ENCODE assay signal across 1 cellular context in the genomic region with DNA sequence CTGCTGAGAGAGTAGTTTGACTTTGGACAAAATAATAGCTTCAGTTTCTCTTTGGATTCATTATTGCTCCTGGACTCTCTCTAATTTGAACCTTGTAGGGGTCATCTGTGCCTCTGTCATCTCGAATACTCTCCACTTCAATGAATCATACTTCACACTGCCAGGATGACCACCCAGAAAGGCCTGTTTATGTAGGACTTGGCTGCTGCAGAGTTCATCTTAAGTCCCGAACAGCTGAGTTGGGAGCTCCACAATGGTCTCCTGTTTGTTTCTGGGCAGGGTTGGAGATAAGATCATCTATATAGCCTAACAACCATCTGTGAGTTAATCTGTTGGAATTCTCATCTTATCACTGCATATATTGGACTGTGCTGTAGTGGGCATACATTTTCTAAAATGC.
TF ChIP-seq lines count a peak whose summit lies in the region.

No MANE protein-coding gene starts in this region.

TF ChIP-seq in IMR-90, 13 proteins besides CTCF, POLR2A, EP300 and RAD21:
- no peak for TF ChIP-seq FOS (IDR thresholded peaks at IDR 0.05; ENCODE audit: low read depth, low read length)
- TF ChIP-seq NFE2L2 (IDR thresholded peaks at IDR 0.05; ENCODE audit: low read depth, low read length), result no peak
- TF ChIP-seq CHD1 (IDR thresholded peaks at IDR 0.05; ENCODE audit: low read depth, low read length), result no peak
- no peak for TF ChIP-seq BHLHE40 (IDR thresholded peaks at IDR 0.05; ENCODE audit: low read depth, low read length)
- TF ChIP-seq MAFK (IDR thresholded peaks at IDR 0.05; ENCODE audit: low read depth, low read length), result no peak
- no peak for TF ChIP-seq RFX5 (IDR thresholded peaks at IDR 0.05; ENCODE audit: low read depth, low read length)
- TF ChIP-seq CEBPB (IDR thresholded peaks at IDR 0.05; ENCODE audit: low read depth, low read length), result no peak
- no peak for TF ChIP-seq MAZ (IDR thresholded peaks at IDR 0.05; ENCODE audit: borderline replicate concordance, low read depth, low read length)
- TF ChIP-seq, protein P1, sequence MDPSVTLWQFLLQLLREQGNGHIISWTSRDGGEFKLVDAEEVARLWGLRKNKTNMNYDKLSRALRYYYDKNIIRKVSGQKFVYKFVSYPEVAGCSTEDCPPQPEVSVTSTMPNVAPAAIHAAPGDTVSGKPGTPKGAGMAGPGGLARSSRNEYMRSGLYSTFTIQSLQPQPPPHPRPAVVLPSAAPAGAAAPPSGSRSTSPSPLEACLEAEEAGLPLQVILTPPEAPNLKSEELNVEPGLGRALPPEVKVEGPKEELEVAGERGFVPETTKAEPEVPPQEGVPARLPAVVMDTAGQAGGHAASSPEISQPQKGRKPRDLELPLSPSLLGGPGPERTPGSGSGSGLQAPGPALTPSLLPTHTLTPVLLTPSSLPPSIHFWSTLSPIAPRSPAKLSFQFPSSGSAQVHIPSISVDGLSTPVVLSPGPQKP (IDR thresholded peaks at IDR 0.05; ENCODE audit: borderline replicate concordance, low read depth, low read length), result no peak
- TF ChIP-seq SMC3 (IDR thresholded peaks at IDR 0.05; ENCODE audit: low read depth, low read length), result no peak
- no peak for TF ChIP-seq RCOR1 (IDR thresholded peaks at IDR 0.05; ENCODE audit: insufficient replicate concordance, low read length)
- TF ChIP-seq, protein P2, sequence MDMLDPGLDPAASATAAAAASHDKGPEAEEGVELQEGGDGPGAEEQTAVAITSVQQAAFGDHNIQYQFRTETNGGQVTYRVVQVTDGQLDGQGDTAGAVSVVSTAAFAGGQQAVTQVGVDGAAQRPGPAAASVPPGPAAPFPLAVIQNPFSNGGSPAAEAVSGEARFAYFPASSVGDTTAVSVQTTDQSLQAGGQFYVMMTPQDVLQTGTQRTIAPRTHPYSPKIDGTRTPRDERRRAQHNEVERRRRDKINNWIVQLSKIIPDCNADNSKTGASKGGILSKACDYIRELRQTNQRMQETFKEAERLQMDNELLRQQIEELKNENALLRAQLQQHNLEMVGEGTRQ (IDR thresholded peaks at IDR 0.05; ENCODE audit: low read depth, low read length), result no peak
- no peak for TF ChIP-seq MXI1 (IDR thresholded peaks at IDR 0.05; ENCODE audit: borderline replicate concordance, low read depth, low read length)
TF ChIP-seq in IMR-90: peak in this region for 0.
